In the genomic region with DNA sequence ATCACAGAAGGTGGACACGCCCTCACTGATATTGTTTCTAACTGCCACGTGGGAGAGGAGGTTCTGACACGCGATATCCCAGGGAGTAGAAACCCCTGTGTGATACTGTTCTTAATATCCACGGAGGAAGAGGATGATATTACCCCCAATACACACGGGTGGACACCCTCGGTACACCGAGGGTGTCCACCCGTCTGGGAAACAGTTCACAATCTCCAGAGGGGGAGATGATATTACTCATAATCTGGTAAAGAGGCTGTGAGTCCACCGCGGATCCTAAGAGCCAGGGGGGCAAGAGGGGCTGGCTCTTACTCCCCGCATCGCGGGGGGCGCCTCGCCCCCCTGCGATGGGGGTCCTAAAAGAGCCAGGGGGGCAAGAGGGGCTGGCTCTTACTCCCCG, we compare ENCODE assay signal across 11 cellular contexts. TPM values are rescaled to one million over a fixed set of nuclear protein-coding genes. Genes with fewer than 3 reads are reported as not detected.
DNase-seq lines count a peak whose midpoint lies in the region; ATAC-seq and TF ChIP-seq lines count a peak whose summit lies in the region.
"Had no signal": no experiment of that assay in that cellular context is flagged by ENCODE, and none has a peak within 500 bp of the region (broad histone marks: within the 10 kb centered on the region; RNA-seq: fewer than 3 reads in every experiment).

No MANE protein-coding gene starts in this region.

- H3K9me3 Mint-ChIP-seq in HFFc6: no peaks in the 10 kb centered on the region; the same call in 1 of the 2 replicates
- peaks cover 0 to 12% (median 0%) of the 10 kb centered on the region in 7 donors for H3K9me3 Mint-ChIP-seq in naive B cell

- in situ Hi-C loops in astrocyte of the spinal cord (cut with HindIII; ENCODE audit: low sequenced_read_pairs): no loop called here

- no peak for TF ChIP-seq EP300 in ovary (IDR thresholded peaks at IDR 0.05)

- intact Hi-C loops in ovary (cut with DNase I): no loop called here

- H3K4me1 Mint-ChIP-seq in HFFc6 (ENCODE audit: low read depth) (peaks cover 7% of the 10 kb centered on the region), naive B cell (peaks cover 6 to 13% (median 13%) of the 10 kb centered on the region in 3 donors)

- 32 to 54% (median 39%) methylated on average over 11 to 15 of the region's 18 CpGs for WGBS in ovary, 3 donors

- no peak for TF ChIP-seq POLR2A in ovary (IDR thresholded peaks at IDR 0.05)

- CTCF ChIA-PET in BJ (lab: Yijun Ruan, JAX): no interaction called here

- H3K4me3 ChIP-seq in BJ (ENCODE audit: low read depth, low read length): peak overlapping the region; percentile 16; the same call in 1 of the 2 replicates
- H3K4me3 ChIP-seq in astrocyte of the spinal cord (ENCODE audit: low read depth, low read length): peak overlapping the region; percentile 27
- H3K4me3 ChIP-seq in ovary: no peak overlapping the region
- H3K4me3 ChIP-seq: lung had no signal

- H3K36me3 Mint-ChIP-seq in HFFc6 (ENCODE audit: low read depth) (no peaks in the 10 kb centered on the region), naive B cell (no peaks in the 10 kb centered on the region)

- H3K27ac Mint-ChIP-seq in HFFc6 (no peak overlapping the region), naive B cell (no peak overlapping the region)

- POLR2A ChIA-PET in BJ (lab: Charles Lee): no interaction called here

- H3K27me3 ChIP-seq in BJ (ENCODE audit: control insufficient read depth, insufficient read depth, low read length): no peaks in the 10 kb centered on the region
- no peaks in the 10 kb centered on the region for H3K27me3 ChIP-seq in ovary

- DNase-seq in BJ (ENCODE audit: low read depth) (no peak), HFFc6 (no peak), astrocyte of the spinal cord (ENCODE audit: low read depth, low spot score) (no peak), naive B cell (no peak), NCI-H82 (lab: John Stamatoyannopoulos, UW) (no peak), superior temporal gyrus (ENCODE audit: extremely low spot score) (no peak), ovary (no peak)
- DNase-seq: NCI-H524 had no signal

- peak overlapping the region; percentile 68 for H3K4me3 Mint-ChIP-seq in HFFc6
- peak overlapping the region in 6 of 8 donors; percentile 21 to 81 (median 51) for H3K4me3 Mint-ChIP-seq in naive B cell

- no peak for TF ChIP-seq CTCF in BJ (IDR thresholded peaks at IDR 0.05; ENCODE audit: insufficient read depth, low read depth, low read length)
- no peak for TF ChIP-seq CTCF in HFFc6 (IDR thresholded peaks at IDR 0.05)
- TF ChIP-seq CTCF in astrocyte of the spinal cord (IDR thresholded peaks at IDR 0.05; ENCODE audit: low read depth, low read length): no peak
- TF ChIP-seq CTCF in ovary (IDR thresholded peaks at IDR 0.05): no peak

- H3K27ac ChIP-seq in ovary: no peak overlapping the region

- no peaks in the 10 kb centered on the region for H3K9me3 ChIP-seq in ovary

- H3K36me3 ChIP-seq in BJ (ENCODE audit: control insufficient read depth, insufficient read depth, low read length) (no peaks in the 10 kb centered on the region), ovary (no peaks in the 10 kb centered on the region)

- peaks cover 9% of the 10 kb centered on the region for H3K27me3 Mint-ChIP-seq in HFFc6 (ENCODE audit: insufficient read depth)
- peaks cover 28 to 35% (median 35%) of the 10 kb centered on the region in 3 donors for H3K27me3 Mint-ChIP-seq in naive B cell

- no peaks in the 10 kb centered on the region for H3K4me1 ChIP-seq in ovary (ENCODE audit: insufficient read depth)

- ATAC-seq in naive B cell (ENCODE audit: low read depth in 2 of 2) (no peak), HG03432 (IDR thresholded peaks at IDR 0.05; ENCODE audit: unreplicated experiment) (no peak)
- ATAC-seq: esophagus mucosa had no signal

RNA-seq across cellular contexts. Expression of a gene that starts 29.6 kb away (rescaled TPM):
- polyA plus RNA-seq in BJ (2011; rRNA removed) (5.7 and 7.8 TPM in 2 replicates), naive B cell (ENCODE audit: low read depth in 6 of 6) (1 to 10 TPM in 4 of 6 donors, under 1 TPM in 1, not detected in 1; 0.88 to 7.7 (median 2.5) TPM), ovary (10 to 100 TPM in 1 of 2 donors, 1 to 10 TPM in 1; 4.5 to 14.9 TPM)
- 1.2 and 1.6 TPM in 2 replicates for polyA minus RNA-seq in BJ (2011; rRNA and poly(A)+ RNA removed)
- total RNA-seq in HFFc6 (2021; fragmentation: NEBNext Ultra II Directional; extraction: Animal tissue kit (Norgen Biotek cat#: 25700)): under 1 TPM in 1 of 6 experiments, not detected in 5; 0.43 TPM
- total RNA-seq in ovary: 10 to 100 TPM in 3 of 7 donors, 1 to 10 TPM in 4; 1.7 to 62.2 (median 5.2) TPM
